In genomic region chr15:63780969-63781368, GRCh38 we compare ENCODE assay signal across 1 cellular context.
TF ChIP-seq lines count a peak whose summit lies in the region.

No MANE protein-coding gene starts in this region.

TF ChIP-seq in A549, 52 proteins besides CTCF, POLR2A, EP300 and RAD21 (continued from another document):
- TF ChIP-seq FOSL2 (IDR thresholded peaks at IDR 0.05), result no peak
- no peak for TF ChIP-seq FOSL2 (CRISPR knock-in tag; IDR thresholded peaks at IDR 0.05)
- no peak for TF ChIP-seq E2F6 (IDR thresholded peaks at IDR 0.05; ENCODE audit: borderline replicate concordance, low read depth)
- TF ChIP-seq JUN (IDR thresholded peaks at IDR 0.05), result no peak
- no peak for TF ChIP-seq CEBPB (IDR thresholded peaks at IDR 0.05)
- no peak for TF ChIP-seq TFCP2L1 (CRISPR knock-in tag; IDR thresholded peaks at IDR 0.05)
- TF ChIP-seq USF2 (IDR thresholded peaks at IDR 0.05), result no peak
- TF ChIP-seq HEYL (CRISPR knock-in tag; IDR thresholded peaks at IDR 0.05), result no peak
- no peak for TF ChIP-seq KDM1A (IDR thresholded peaks at IDR 0.05; ENCODE audit: low read depth)
